Comparison of ENCODE assay signal across 7 cellular contexts in the genomic region with DNA sequence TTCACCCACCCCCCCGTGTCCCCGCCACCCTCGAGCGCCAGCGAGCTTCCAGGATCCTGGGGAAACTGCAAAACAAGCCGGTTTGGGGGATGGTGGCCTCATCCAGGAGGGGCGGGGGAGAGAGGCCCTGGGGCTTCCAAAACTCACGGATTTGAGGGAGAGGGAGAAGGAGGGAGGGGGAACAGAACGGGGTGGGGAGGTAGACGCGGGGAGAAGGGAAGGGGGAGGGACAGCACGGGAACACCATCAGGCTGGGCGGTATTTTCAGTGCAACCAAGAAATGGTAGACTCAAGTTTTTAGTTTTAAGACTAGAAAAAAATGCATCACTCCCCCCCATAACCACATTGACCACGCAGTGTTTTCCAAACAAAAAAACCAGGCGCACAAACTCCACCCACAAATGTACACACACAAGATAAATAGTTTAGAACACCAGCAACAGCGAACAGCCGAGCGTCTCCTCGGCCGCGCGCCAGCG. TPM values are rescaled to one million over a fixed set of nuclear protein-coding genes. Genes with fewer than 3 reads are reported as not detected.
A peak's percentile ranks its signal among the peaks of the same experiment; 100 is the strongest.
DNase-seq lines count a peak whose midpoint lies in the region; ATAC-seq and TF ChIP-seq lines count a peak whose summit lies in the region.
"Had no signal": no experiment of that assay in that cellular context is flagged by ENCODE, and none has a peak within 500 bp of the region (broad histone marks: within the 10 kb centered on the region; RNA-seq: fewer than 3 reads in every experiment).

No MANE protein-coding gene starts in this region.

- WGBS in heart right ventricle, 2 donors: 2 to 3% methylated on average over 23 of the region's 23 CpGs
- 1 to 2% methylated on average over 8 to 23 of the region's 23 CpGs for WGBS in transverse colon (ENCODE audit: low coverage in 1 of 2), 2 donors

- in situ Hi-C loops in transverse colon (cut with MboI; ENCODE audit: low pct_ligation_motif_present in 1 of 4, low pct_unique_long_range_greater_than_20kb in 1 of 4, low sequenced_read_pairs in 3 of 4): no loop called here

- peaks cover 30% of the 10 kb centered on the region for H3K27me3 Mint-ChIP-seq in stimulated activated naive CD8-positive, alpha-beta T cell treated with anti-CD3 and anti-CD28 coated beads, Interleukin-15, Interleukin-2, amounts not matched to agents 100 ng/mL and 50 ng/mL, for 24 hours

- peak overlapping the region; percentile 46 to 87 (median 68) for H3K4me3 ChIP-seq in heart right ventricle
- H3K4me3 ChIP-seq in transverse colon: peak overlapping the region; percentile 30 to 69 (median 61)

- intact Hi-C loops in heart right ventricle (cut with DNase I) (loop anchor here in 3 of 10 donors (5.0 kb wide), 1 partner anchor 107 kb away; no protein-coding TSS in a partner anchor), transverse colon (cut with DNase I; ENCODE audit: low total_unique reads) (no loop called here)

- H3K9me3 ChIP-seq in heart right ventricle: no peaks in the 10 kb centered on the region
- H3K9me3 ChIP-seq in transverse colon: no peaks in the 10 kb centered on the region

- TF ChIP-seq CTCF in heart right ventricle (IDR thresholded peaks at IDR 0.05) (no peak), transverse colon (IDR thresholded peaks at IDR 0.05) (no peak)

- H3K27me3 ChIP-seq in heart right ventricle: peaks cover 0 to 91% (median 8%) of the 10 kb centered on the region in 7 donors
- H3K27me3 ChIP-seq in transverse colon: peaks cover 53% of the 10 kb centered on the region

- H3K27ac ChIP-seq in heart right ventricle (peak overlapping the region; percentile 70 to 94 (median 90)), transverse colon (peak overlapping the region; percentile 86 to 91 (median 88))

- no peaks in the 10 kb centered on the region for H3K9me3 Mint-ChIP-seq in stimulated activated naive CD8-positive, alpha-beta T cell treated with anti-CD3 and anti-CD28 coated beads, Interleukin-15, Interleukin-2, amounts not matched to agents 100 ng/mL and 50 ng/mL, for 24 hours

- H3K4me3 Mint-ChIP-seq in stimulated activated naive CD8-positive, alpha-beta T cell treated with anti-CD3 and anti-CD28 coated beads, Interleukin-15, Interleukin-2, amounts not matched to agents 100 ng/mL and 50 ng/mL, for 24 hours: peak overlapping the region; percentile 80

- no peaks in the 10 kb centered on the region for H3K36me3 Mint-ChIP-seq in stimulated activated naive CD8-positive, alpha-beta T cell treated with anti-CD3 and anti-CD28 coated beads, Interleukin-15, Interleukin-2, amounts not matched to agents 100 ng/mL and 50 ng/mL, for 24 hours (ENCODE audit: low read depth)

- peaks cover 18% of the 10 kb centered on the region for H3K4me1 Mint-ChIP-seq in stimulated activated naive CD8-positive, alpha-beta T cell treated with anti-CD3 and anti-CD28 coated beads, Interleukin-15, Interleukin-2, amounts not matched to agents 100 ng/mL and 50 ng/mL, for 24 hours (ENCODE audit: low read depth)

- H3K4me1 ChIP-seq in heart right ventricle: peaks cover 11 to 83% (median 66%) of the 10 kb centered on the region in 9 donors
- H3K4me1 ChIP-seq in transverse colon: peaks cover 18 to 77% (median 65%) of the 10 kb centered on the region in 4 donors

- H3K36me3 ChIP-seq in heart right ventricle (peaks cover 0 to 10% (median 0%) of the 10 kb centered on the region in 9 donors), transverse colon (no peaks in the 10 kb centered on the region)

- peak; percentile 58 for TF ChIP-seq POLR2A in transverse colon (IDR thresholded peaks at IDR 0.05)

- TF ChIP-seq EP300 in transverse colon (IDR thresholded peaks at IDR 0.05; ENCODE audit: low read depth): no peak

- DNase-seq in stimulated activated naive CD8-positive, alpha-beta T cell treated with anti-CD3 and anti-CD28 coated beads, Interleukin-15, Interleukin-2, amounts not matched to agents 100 U/mL and 50 U/mL, for 24 hours: no peak
- peak; percentile 23 to 35 for DNase-seq in heart right ventricle
- peak; percentile 51 for DNase-seq in transverse colon

- no peak overlapping the region for H3K27ac Mint-ChIP-seq in stimulated activated naive CD8-positive, alpha-beta T cell treated with anti-CD3 and anti-CD28 coated beads, Interleukin-15, Interleukin-2, amounts not matched to agents 100 ng/mL and 50 ng/mL, for 24 hours

- no peak for ATAC-seq in stimulated activated naive CD8-positive, alpha-beta T cell treated with anti-CD3 and anti-CD28 coated beads, Interleukin-15, Interleukin-2, amounts not matched to agents 100 U/mL and 50 U/mL, for 24 hours
- no peak for ATAC-seq in heart right ventricle
- no peak for ATAC-seq in HG03139 (IDR thresholded peaks at IDR 0.05; ENCODE audit: unreplicated experiment)
- ATAC-seq in GM21576 (IDR thresholded peaks at IDR 0.05; ENCODE audit: unreplicated experiment): no peak

RNA-seq across cellular contexts. Expression of gene NRARP, which starts 1.4 kb away (rescaled TPM):
- total RNA-seq in heart right ventricle: 10 to 100 TPM in 7 of 10 donors, 1 to 10 TPM in 3; 2.6 to 20.8 (median 11.7) TPM
- 1 to 10 TPM; 2.0 to 5.4 TPM for polyA plus RNA-seq in heart right ventricle
- total RNA-seq in transverse colon: 100 to 1,000 TPM in 3 of 4 donors, 10 to 100 TPM in 1; 92.0 to 343 (median 134) TPM

RNA-seq across cellular contexts. Expression of gene TOR4A, which starts 23.1 kb away (rescaled TPM):
- total RNA-seq in heart right ventricle (10 to 100 TPM; 15.2 to 21.5 (median 16.8) TPM), transverse colon (100 to 1,000 TPM in 1 of 4 donors, 10 to 100 TPM in 3; 49.2 to 121 (median 71.7) TPM)
- polyA plus RNA-seq in heart right ventricle: 10 to 100 TPM in 1 of 2 donors, 1 to 10 TPM in 1; 4.7 to 11.5 TPM

RNA-seq across cellular contexts. Expression of gene NELFB, which starts 45.5 kb away (rescaled TPM):
- 10 to 100 TPM; 31.6 to 47.1 (median 39.2) TPM for total RNA-seq in heart right ventricle
- polyA plus RNA-seq in heart right ventricle: 10 to 100 TPM; 31.5 to 52.9 TPM
- total RNA-seq in transverse colon: 10 to 100 TPM; 28.1 to 90.5 (median 53.9) TPM

RNA-seq across cellular contexts. Expression of gene STPG3, which starts 49.6 kb away (rescaled TPM):
- total RNA-seq in heart right ventricle (under 1 TPM in 3 of 10 donors, not detected in 7; 0.24 to 0.32 (median 0.32) TPM), transverse colon (not detected)
- polyA plus RNA-seq in heart right ventricle: under 1 TPM in 1 of 2 donors, not detected in 1; 0.44 TPM
- total RNA-seq: renal cortical epithelial cell had no signal

RNA-seq across cellular contexts. Expression of gene TUBB4B, which starts 59.6 kb away (rescaled TPM):
- 100 to 1,000 TPM; 211 to 495 (median 330) TPM for total RNA-seq in heart right ventricle
- polyA plus RNA-seq in heart right ventricle: 100 to 1,000 TPM; 522 to 992 TPM
- total RNA-seq in transverse colon: 100 to 1,000 TPM; 223 to 390 (median 348) TPM

Comparison
In these comparisons a context has a peak if more than half of its experiments do, and no peak if none do; other contexts are left out.
1. RNA of gene NRARP, which starts 1.4 kb away (total RNA-seq): 92.0 to 343 TPM in transverse colon; 2.6 to 20.8 TPM in heart right ventricle; every median in the first group is over 4 times any median in the second.